8 cellular contexts compared by ENCODE assay signal in the genomic region with DNA sequence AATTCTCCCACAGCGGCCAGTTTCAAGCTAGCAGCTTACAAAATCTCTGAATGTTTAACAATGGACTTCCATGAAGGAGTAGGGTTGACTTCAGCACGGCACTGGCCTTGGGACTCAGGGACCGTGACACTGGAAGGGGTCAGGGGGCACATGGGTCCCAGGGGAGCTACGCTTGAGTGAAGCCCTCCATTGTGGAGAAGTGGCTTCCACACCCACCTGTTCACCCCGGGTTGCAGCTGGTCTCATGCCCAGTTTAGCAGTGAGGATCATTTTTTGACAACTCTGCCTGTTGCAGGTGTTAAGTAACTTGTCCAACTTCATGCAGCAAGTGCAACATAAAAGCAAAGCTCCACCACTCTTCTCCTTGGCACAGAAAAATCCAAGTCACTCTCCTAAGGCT.
A peak's percentile ranks its signal among the peaks of the same experiment; 100 is the strongest.
DNase-seq lines count a peak whose midpoint lies in the region; ATAC-seq and TF ChIP-seq lines count a peak whose summit lies in the region.

No MANE protein-coding gene starts in this region.

- H3K4me3 ChIP-seq in AG10803 (ENCODE audit: low read length) (peak overlapping the region; percentile 58), coronary artery (peak overlapping the region; percentile 64)

- no peaks in the 10 kb centered on the region for H3K36me3 ChIP-seq in KOPT-K1 (ENCODE audit: insufficient read depth, low read length)

- no peaks in the 10 kb centered on the region for H3K36me3 Mint-ChIP-seq in nephron progenitor cell (ENCODE audit: low read depth)

- no peak for TF ChIP-seq CTCF in AG10803 (conservative IDR thresholded peaks at IDR 0.05; ENCODE audit: low read length)
- TF ChIP-seq CTCF in coronary artery (IDR thresholded peaks at IDR 0.05): no peak
- no peak for TF ChIP-seq CTCF in nephron progenitor cell (IDR thresholded peaks at IDR 0.05)

- H3K4me3 Mint-ChIP-seq in nephron progenitor cell: no peak overlapping the region

- H3K9me3 Mint-ChIP-seq in nephron progenitor cell: no peaks in the 10 kb centered on the region

- peak overlapping the region; percentile 94 for H3K27ac ChIP-seq in KOPT-K1 (ENCODE audit: low read depth, low read length, poor library complexity, severe bottlenecking)
- H3K27ac ChIP-seq in coronary artery: peak overlapping the region in 1 of 2 donors; percentile 4

- ATAC-seq in HG02588 (IDR thresholded peaks at IDR 0.05; ENCODE audit: unreplicated experiment): no peak

- peaks cover 14% of the 10 kb centered on the region for H3K27me3 Mint-ChIP-seq in nephron progenitor cell (ENCODE audit: low read depth, poor library complexity)

- DNase-seq in AG10803 (ENCODE audit: low read depth) (no peak), coronary artery (ENCODE audit: low spot score) (no peak), nephron progenitor cell (peak; percentile 51), AML-193 (lab: John Stamatoyannopoulos, UW) (no peak), AG08395 (ENCODE audit: low spot score) (no peak), NCI-H1417 (lab: John Stamatoyannopoulos, UW) (no peak)

- H3K27ac Mint-ChIP-seq in nephron progenitor cell: peak overlapping the region; percentile 60

- H3K9me3 ChIP-seq in KOPT-K1 (ENCODE audit: insufficient read depth, low read length, poor library complexity, severe bottlenecking): no peaks in the 10 kb centered on the region

- H3K4me1 Mint-ChIP-seq in nephron progenitor cell: peaks cover 30% of the 10 kb centered on the region
